Comparison of ENCODE assay signal across 8 cellular contexts in genomic region chr10:21989453-21990154, GRCh38. TPM values are rescaled to one million over a fixed set of nuclear protein-coding genes. Genes with fewer than 3 reads are reported as not detected.
DNase-seq lines count a peak whose midpoint lies in the region; ATAC-seq, FAIRE-seq and TF ChIP-seq lines count a peak whose summit lies in the region.

No MANE protein-coding gene starts in this region.

- no peaks in the 10 kb centered on the region for H3K36me3 ChIP-seq in bronchial epithelial cell (ENCODE audit: control insufficient read depth, insufficient read depth, low read length)
- no peaks in the 10 kb centered on the region for H3K36me3 ChIP-seq in testis (ENCODE audit: low read depth, missing control alignments)

- peak; percentile 65 for TF ChIP-seq CTCF in bronchial epithelial cell (IDR thresholded peaks at IDR 0.05; ENCODE audit: insufficient read depth, low read length, severe bottlenecking)
- TF ChIP-seq CTCF in testis (IDR thresholded peaks at IDR 0.05) = peak in 1 of 3 experiments; percentile 32

- intact Hi-C loops in left colon (cut with DNase I, micrococcal nuclease) = loop anchor here in 1 of 2 donors (10.0 kb wide), 1 partner anchor 435 kb away; no protein-coding TSS in a partner anchor
- intact Hi-C loops in testis (cut with DNase I; ENCODE audit: low total_unique reads) = no loop called here

- FAIRE-seq in H54 (lab: Jason Lieb, UNC) (peak; percentile 87), bronchial epithelial cell (lab: Jason Lieb, UNC) (no peak)

- H3K4me1 ChIP-seq in testis = no peaks in the 10 kb centered on the region

- ATAC-seq in left colon = peak; percentile 90

- DNase-seq in stimulated activated CD4-positive, alpha-beta T cell treated with anti-CD3 and anti-CD28 coated beads, Interleukin-15, amount 100 ng/mL, for 24 hours = peak; percentile 15
- no peak for DNase-seq in stimulated activated CD4-positive, alpha-beta T cell treated with anti-CD3 and anti-CD28 coated beads, Interleukin-4, amount 100 ng/mL, for 4 hours
- DNase-seq in H54 (ENCODE audit: insufficient read length, low spot score) = no peak
- peak; percentile 38 for DNase-seq in LHCN-M2 (ENCODE audit: low read depth)
- DNase-seq in RPMI7951 (ENCODE audit: low read depth) = peak; percentile 50
- DNase-seq in bronchial epithelial cell (ENCODE audit: low read depth) = peak; percentile 53
- DNase-seq in left colon = peak; percentile 18 to 44
- peak; percentile 69 for DNase-seq in testis

- H3K27me3 ChIP-seq in bronchial epithelial cell (ENCODE audit: control insufficient read depth, insufficient read depth, low read length) (no peaks in the 10 kb centered on the region), testis (no peaks in the 10 kb centered on the region)

- WGBS in testis, 2 donors = 44 to 52% methylated on average over 5 of the region's 5 CpGs

- TF ChIP-seq POLR2A in H54 (IDR thresholded peaks at IDR 0.05; ENCODE audit: low read depth, low read length) (no peak), testis (IDR thresholded peaks at IDR 0.05) (no peak)

- H3K4me3 ChIP-seq in bronchial epithelial cell (ENCODE audit: low read depth, low read length) = no peak overlapping the region
- no peak overlapping the region for H3K4me3 ChIP-seq in testis

- H3K9me3 ChIP-seq in testis = no peaks in the 10 kb centered on the region

- peak overlapping the region in 1 of 2 donors; percentile 12 for H3K27ac ChIP-seq in testis

RNA-seq across cellular contexts. Expression of gene DNAJC1, which starts 13.9 kb away (rescaled TPM):
- total RNA-seq in LHCN-M2 (2014; rRNA removed) (23.4 and 35.8 TPM in 2 replicates), bronchial epithelial cell (81.6 and 83.1 TPM in 2 replicates), left colon (10 to 100 TPM; 29.7 to 33.7 TPM), testis (10 to 100 TPM; 59.0 to 59.6 TPM)
- 11.9 TPM for polyA plus RNA-seq in LHCN-M2 (2012)
- 30.5 and 42.0 TPM in 2 replicates for total RNA-seq in RPMI7951 (2014; rRNA removed; shearing (Covaris generic))
- 16.7 TPM for polyA plus RNA-seq in testis (ENCODE audit: insufficient read depth, low read depth, low replicate concordance)

Comparison
In these comparisons a context has a peak if more than half of its experiments do, and no peak if none do; other contexts are left out.
1. DNase-seq: peak in stimulated activated CD4-positive, alpha-beta T cell treated with anti-CD3 and anti-CD28 coated beads, Interleukin-15, amount 100 ng/mL, for 24 hours (single experiment), LHCN-M2 (single experiment), RPMI7951 (single experiment), bronchial epithelial cell (single experiment), left colon (2 of 2) and testis (single experiment); none in stimulated activated CD4-positive, alpha-beta T cell treated with anti-CD3 and anti-CD28 coated beads, Interleukin-4, amount 100 ng/mL, for 4 hours (0 of 2) and H54 (single experiment).